ENCODE assay signal across 35 cellular contexts in genomic region chr6:81328700-81329099, GRCh38.
"Had no signal": no experiment of that assay in that cellular context is flagged by ENCODE, and none has a peak within 500 bp of the region (broad histone marks: within the 10 kb centered on the region; RNA-seq: fewer than 3 reads in every experiment).

No MANE protein-coding gene starts in this region.

- H3K27ac ChIP-seq: KMS-11 had no signal

- H3K4me3 ChIP-seq: MG63 had no signal

- H3K27me3 ChIP-seq: MG63 had no signal

- DNase-seq: Karpas-422, Kasumi-1, MG63, MM.1S, MV-4-11, NCI-H1048, NCI-H1092, NCI-H1092 treated with DMSO at 0.1 percent for 48 hours, NCI-H1105, NCI-H1105 treated with DMSO at 0.1 percent for 48 hours, NCI-H1417, NCI-H1417 treated with DMSO at 0.1 percent for 48 hours, NCI-H1436, NCI-H1436 treated with DMSO at 0.1 percent for 48 hours, NCI-H146, NCI-H1694, NCI-H1694 treated with DMSO at 0.1 percent for 48 hours, NCI-H187, NCI-H187 treated with DMSO at 0.1 percent for 48 hours, NCI-H1930, NCI-H2029, NCI-H2029 treated with DMSO at 0.1 percent for 48 hours, NCI-H2081, NCI-H2081 treated with DMSO at 0.1 percent for 48 hours, NCI-H2107, NCI-H2171, NCI-H2171 treated with DMSO at 0.1 percent for 48 hours, NCI-H2227 treated with DMSO at 0.1 percent for 48 hours, NCI-H226, NCI-H345, NCI-H446, NCI-H446 treated with DMSO at 0.1 percent for 48 hours, NCI-H510A, NCI-H510A treated with DMSO at 0.1 percent for 48 hours had no signal

- H3K9ac ChIP-seq: KMS-11 had no signal

- H3K36me3 ChIP-seq: MG63 had no signal

- H3K9me3 ChIP-seq: MG63 had no signal

- H3K4me2 ChIP-seq: KMS-11 had no signal
